Comparison of ENCODE assay signal across 1 cellular context in the genomic region with DNA sequence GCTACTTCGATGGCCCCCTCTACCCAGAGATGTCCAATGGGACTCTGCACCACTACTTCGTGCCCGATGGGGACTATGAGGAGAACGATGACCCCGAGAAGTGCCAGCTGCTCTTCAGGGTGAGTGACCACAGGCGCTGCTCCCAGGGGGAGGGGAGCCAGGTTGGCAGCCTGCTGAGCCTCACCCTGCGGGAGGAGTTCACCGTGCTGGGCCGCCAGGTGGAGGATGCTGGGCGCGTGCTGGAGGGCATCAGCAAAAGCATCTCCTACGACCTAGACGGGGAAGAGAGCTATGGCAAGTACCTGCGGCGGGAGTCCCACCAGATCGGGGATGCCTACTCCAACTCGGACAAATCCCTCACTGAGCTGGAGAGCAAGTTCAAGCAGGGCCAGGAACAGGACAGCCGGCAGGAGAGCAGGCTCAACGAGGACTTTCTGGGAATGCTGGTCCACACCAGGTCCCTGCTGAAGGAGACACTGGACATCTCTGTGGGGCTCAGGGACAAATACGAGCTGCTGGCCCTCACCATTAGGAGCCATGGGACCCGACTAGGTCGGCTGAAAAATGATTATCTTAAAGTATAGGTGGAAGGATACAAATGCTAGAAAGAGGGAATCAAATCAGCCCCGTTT.
TF ChIP-seq lines count a peak whose summit lies in the region.

No MANE protein-coding gene starts in this region.

TF ChIP-seq in A549, 52 proteins besides CTCF, POLR2A, EP300 and RAD21 (continued from another document):
- TF ChIP-seq, protein P1, sequence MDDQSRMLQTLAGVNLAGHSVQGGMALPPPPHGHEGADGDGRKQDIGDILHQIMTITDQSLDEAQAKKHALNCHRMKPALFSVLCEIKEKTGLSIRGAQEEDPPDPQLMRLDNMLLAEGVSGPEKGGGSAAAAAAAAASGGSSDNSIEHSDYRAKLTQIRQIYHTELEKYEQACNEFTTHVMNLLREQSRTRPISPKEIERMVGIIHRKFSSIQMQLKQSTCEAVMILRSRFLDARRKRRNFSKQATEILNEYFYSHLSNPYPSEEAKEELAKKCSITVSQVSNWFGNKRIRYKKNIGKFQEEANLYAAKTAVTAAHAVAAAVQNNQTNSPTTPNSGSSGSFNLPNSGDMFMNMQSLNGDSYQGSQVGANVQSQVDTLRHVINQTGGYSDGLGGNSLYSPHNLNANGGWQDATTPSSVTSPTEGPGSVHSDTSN (IDR thresholded peaks at IDR 0.05): no peak
- TF ChIP-seq RCOR1 (IDR thresholded peaks at IDR 0.05; ENCODE audit: low read depth, low read length) (no peak), ZFP36 (IDR thresholded peaks at IDR 0.05; ENCODE audit: borderline replicate concordance, partially characterized antibody) (no peak), RFX5 (IDR thresholded peaks at IDR 0.05) (no peak), EHMT2 (IDR thresholded peaks at IDR 0.05; ENCODE audit: low read depth) (no peak), FOSL2 (IDR thresholded peaks at IDR 0.05) (no peak), FOSL2 (CRISPR knock-in tag; IDR thresholded peaks at IDR 0.05) (no peak), HOXB5 (CRISPR knock-in tag; IDR thresholded peaks at IDR 0.05) (no peak), MAFK (IDR thresholded peaks at IDR 0.05; ENCODE audit: partially characterized antibody) (no peak), MAX (IDR thresholded peaks at IDR 0.05) (no peak)
- TF ChIP-seq, protein P2, sequence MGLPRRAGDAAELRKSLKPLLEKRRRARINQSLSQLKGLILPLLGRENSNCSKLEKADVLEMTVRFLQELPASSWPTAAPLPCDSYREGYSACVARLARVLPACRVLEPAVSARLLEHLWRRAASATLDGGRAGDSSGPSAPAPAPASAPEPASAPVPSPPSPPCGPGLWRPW (IDR thresholded peaks at IDR 0.05): no peak
TF ChIP-seq in A549: peak in this region for 0.
